In the genomic region with DNA sequence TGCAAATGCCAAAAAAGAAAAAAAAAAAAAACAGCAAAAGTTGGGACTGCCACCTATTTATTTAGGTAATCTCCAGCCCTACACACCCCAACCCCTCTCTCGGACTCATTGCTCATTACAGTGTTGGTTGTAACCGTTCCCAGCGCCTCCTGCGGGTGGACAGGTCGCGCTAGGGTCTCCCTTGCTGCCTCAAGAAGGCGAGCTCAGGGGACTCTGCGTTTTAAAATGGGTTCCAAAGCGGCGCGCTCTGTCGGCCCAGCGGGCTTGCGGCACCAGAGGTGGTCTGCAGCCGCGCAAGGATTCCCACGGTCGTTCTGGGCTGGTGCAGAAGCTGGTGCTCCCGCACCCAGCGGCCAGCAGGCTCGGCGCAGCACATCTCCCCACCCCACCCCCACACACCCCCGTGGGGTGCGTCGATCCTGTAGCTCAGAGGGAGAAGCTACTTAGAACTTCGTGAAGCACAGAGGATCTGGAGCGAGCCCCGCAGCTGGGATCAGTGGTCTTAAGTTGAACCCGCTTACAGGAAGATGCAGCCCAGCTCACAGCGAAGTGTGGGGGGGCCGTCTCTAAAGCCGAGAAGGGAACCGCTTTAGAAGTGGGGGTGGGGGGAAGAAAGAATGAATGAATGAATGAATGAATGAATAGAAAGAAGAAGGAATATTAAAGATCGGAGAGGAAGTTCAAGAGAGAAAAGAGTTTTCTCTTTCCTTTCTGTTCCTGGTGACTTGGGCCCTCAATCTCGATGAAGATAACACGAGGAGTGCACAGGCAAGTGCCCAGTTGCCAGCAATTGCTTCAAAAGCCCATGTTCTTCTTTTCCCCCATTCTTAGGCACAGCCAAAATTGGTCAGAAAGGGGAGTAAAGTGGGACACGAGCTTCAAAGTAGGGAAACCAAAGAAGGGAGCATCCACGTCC, we compare ENCODE assay signal across 8 cellular contexts. TPM values are rescaled to one million over a fixed set of nuclear protein-coding genes. Genes with fewer than 3 reads are reported as not detected.
DNase-seq lines count a peak whose midpoint lies in the region; ATAC-seq, FAIRE-seq and TF ChIP-seq lines count a peak whose summit lies in the region.

No MANE protein-coding gene starts in this region.

- TF ChIP-seq CTCF in breast epithelium (IDR thresholded peaks at IDR 0.05): peak in 1 of 3 donors; percentile 32
- TF ChIP-seq CTCF in nephron (IDR thresholded peaks at IDR 0.05; ENCODE audit: unreplicated experiment in 3 of 3): no peak
- TF ChIP-seq CTCF in upper lobe of right lung (IDR thresholded peaks at IDR 0.05): no peak

- peak overlapping the region in 2 of 3 experiments; percentile 81 to 88 for H3K27ac Mint-ChIP-seq in nephron

- no peak overlapping the region for H3K9ac ChIP-seq in HUES64 (ENCODE audit: low read depth, low read length)

- H3K27me3 ChIP-seq in HUES64 (ENCODE audit: insufficient read depth, low read length) (peaks cover 99% of the 10 kb centered on the region), breast epithelium (peaks cover 5 to 54% of the 10 kb centered on the region in 2 donors), upper lobe of right lung (peaks cover 94% of the 10 kb centered on the region)

- H3K27ac ChIP-seq in HUES64 (ENCODE audit: low read depth, low read length) (no peak overlapping the region), breast epithelium (peak overlapping the region; percentile 97 to 98), upper lobe of right lung (no peak overlapping the region)

- H3K4me1 ChIP-seq in HUES64 (ENCODE audit: insufficient read depth, low read length): peaks cover 33% of the 10 kb centered on the region
- peaks cover 0 to 5% of the 10 kb centered on the region in 2 donors for H3K4me1 ChIP-seq in breast epithelium
- peaks cover 33% of the 10 kb centered on the region for H3K4me1 ChIP-seq in upper lobe of right lung

- H3K4me3 Mint-ChIP-seq in nephron: peak overlapping the region; percentile 81 to 89 (median 86)

- ATAC-seq in GM18907 (IDR thresholded peaks at IDR 0.05; ENCODE audit: unreplicated experiment) (no peak), upper lobe of right lung (no peak)

- H3K4me3 ChIP-seq in HUES64 (ENCODE audit: low read length) (peak overlapping the region; percentile 57), breast epithelium (peak overlapping the region in 2 of 3 donors; percentile 59 to 95), upper lobe of right lung (no peak overlapping the region)

- peaks cover 5% of the 10 kb centered on the region for H3K36me3 Mint-ChIP-seq in nephron (ENCODE audit: low read depth)

- FAIRE-seq in urothelium cell line (lab: Jason Lieb, UNC): no peak

- intact Hi-C loops in breast epithelium (cut with DNase I; ENCODE audit: low total_unique reads) (no loop called here), upper lobe of right lung (cut with DNase I) (no loop called here)

- H3K36me3 ChIP-seq in HUES64 (ENCODE audit: insufficient read depth, low read length) (no peaks in the 10 kb centered on the region), breast epithelium (no peaks in the 10 kb centered on the region), upper lobe of right lung (no peaks in the 10 kb centered on the region)

- H3K9me3 Mint-ChIP-seq in nephron: peaks cover 7% of the 10 kb centered on the region

- WGBS in HUES64: 2% methylated on average over 38 of the region's 38 CpGs

- DNase-seq in COR-L47 (lab: John Stamatoyannopoulos, UW) (peak; percentile 72), breast epithelium (ENCODE audit: low spot score in 2 of 2) (no peak), iPS-NIHi11 (ENCODE audit: low spot score) (no peak), upper lobe of right lung (no peak), urothelium cell line (ENCODE audit: low spot score) (no peak)

- peaks cover 57% of the 10 kb centered on the region for H3K4me1 Mint-ChIP-seq in nephron

- TF ChIP-seq POLR2A in breast epithelium (IDR thresholded peaks at IDR 0.05): no peak

- H3K9me3 ChIP-seq in HUES64 (ENCODE audit: insufficient read depth, low read depth, low read length): no peaks in the 10 kb centered on the region
- no peaks in the 10 kb centered on the region for H3K9me3 ChIP-seq in breast epithelium
- H3K9me3 ChIP-seq in upper lobe of right lung: no peaks in the 10 kb centered on the region

- peaks cover 97% of the 10 kb centered on the region for H3K27me3 Mint-ChIP-seq in nephron (ENCODE audit: low read depth)

RNA-seq across cellular contexts. Expression of a gene that starts 0.8 kb away (rescaled TPM):
- 4.0 TPM for polyA plus RNA-seq in HUES64 (2013, experiment 1 of 2)
- 8.7 TPM for polyA plus RNA-seq in HUES64 (2013, experiment 2 of 2)
- total RNA-seq in breast epithelium (10 to 100 TPM in 2 of 3 donors, not detected in 1; 25.2 to 46.0 TPM), upper lobe of right lung (1.9 TPM)

Comparison
In these comparisons a context has a peak if more than half of its experiments do, and no peak if none do; other contexts are left out.
1. H3K27ac ChIP-seq: peak in breast epithelium (2 of 2); none in HUES64 (single experiment) and upper lobe of right lung (single experiment).